ENCODE assay signal across 27 cellular contexts in genomic region chr15:32852771-32853170, GRCh38.
DNase-seq lines count a peak whose midpoint lies in the region; TF ChIP-seq lines count a peak whose summit lies in the region.
"Had no signal": no experiment of that assay in that cellular context is flagged by ENCODE, and none has a peak within 500 bp of the region (broad histone marks: within the 10 kb centered on the region; RNA-seq: fewer than 3 reads in every experiment).

No MANE protein-coding gene starts in this region.

- H3K27me3 ChIP-seq in GM23248 (replicated peaks; ENCODE audit: insufficient read depth) (no peaks in the 10 kb centered on the region), SJSA1 (replicated peaks) (no peaks in the 10 kb centered on the region), fibroblast of lung (ENCODE audit: control insufficient read depth, insufficient read depth, low read length) (no peaks in the 10 kb centered on the region)
- H3K27me3 ChIP-seq: esophagus squamous epithelium, pancreas had no signal

- in situ Hi-C loops in GM23248 (cut with MboI): no loop called here

- TF ChIP-seq CTCF in fibroblast of lung (conservative IDR thresholded peaks at IDR 0.05 in 1 of 2, IDR thresholded peaks at IDR 0.05 in 1 of 2; ENCODE audit: low read depth in 1 of 2, low read length in 2 of 2) (no peak), osteocyte (IDR thresholded peaks at IDR 0.05) (no peak)

- no peaks in the 10 kb centered on the region for H3K9me2 ChIP-seq in GM23248 (ENCODE audit: insufficient read depth)

- no peaks in the 10 kb centered on the region for H4K20me1 ChIP-seq in GM23248 (ENCODE audit: insufficient read depth)
- no peaks in the 10 kb centered on the region for H4K20me1 ChIP-seq in fibroblast of lung (ENCODE audit: control insufficient read depth, extremely low read depth, insufficient read depth, low read length)

- H3F3A ChIP-seq in GM23248 (ENCODE audit: insufficient read depth): peaks cover 59% of the 10 kb centered on the region

- 48% methylated on average over 3 of the region's 3 CpGs for WGBS in GM23248 (ENCODE audit: low coverage in 1 of 2, low lambda C conversion rate in 2 of 2, missing lambda C conversion rate in 2 of 2), 2 experiments

- H3K4me1 Mint-ChIP-seq in osteocyte (ENCODE audit: unreplicated experiment): peaks cover 65% of the 10 kb centered on the region
- H3K4me1 Mint-ChIP-seq: activated naive CD4-positive, alpha-beta T cell treated with anti-CD3 and anti-CD28 coated beads, Interleukin-2, amount 10 ng/mL, durations not matched to agents 7 days and 5 days; CD4-positive, alpha-beta memory T cell; naive thymus-derived CD8-positive, alpha-beta T cell had no signal

- H3K4me2 ChIP-seq in GM23248 (ENCODE audit: unreplicated experiment) (no peak overlapping the region), fibroblast of lung (ENCODE audit: extremely low read depth, insufficient read depth, low read length) (no peak overlapping the region)

- H3K79me2 ChIP-seq in GM23248 (ENCODE audit: insufficient read depth): no peaks in the 10 kb centered on the region
- H3K79me2 ChIP-seq in fibroblast of lung (ENCODE audit: control insufficient read depth, insufficient read depth, low read length): peaks cover 2% of the 10 kb centered on the region

- H3K4me3 ChIP-seq in GM23248: no peak overlapping the region
- no peak overlapping the region for H3K4me3 ChIP-seq in SJSA1
- no peak overlapping the region for H3K4me3 ChIP-seq in fibroblast of lung (replicated peaks in 1 of 4; ENCODE audit: control extremely low read depth in 1 of 4, insufficient read depth in 1 of 4, low read depth in 3 of 4, low read length in 4 of 4)
- H3K4me3 ChIP-seq: esophagus squamous epithelium, pancreas had no signal

- no peak for DNase-seq in GM23248
- DNase-seq in SJSA1 (ENCODE audit: low read depth in 1 of 2, low spot score in 2 of 2): peak in 1 of 2 experiments; percentile 19
- no peak for DNase-seq in fibroblast of lung (ENCODE audit: low read depth in 2 of 2)
- no peak for DNase-seq in osteocyte (ENCODE audit: extremely low spot score, unreplicated experiment)
- DNase-seq in DMS 273 (lab: John Stamatoyannopoulos, UW; ENCODE audit: unreplicated experiment): no peak
- DNase-seq in dermis blood vessel endothelial cell: no peak
- no peak for DNase-seq in NOMO-1 treated with DMSO at 0.1 percent for 48 hours (lab: John Stamatoyannopoulos, UW; ENCODE audit: unreplicated experiment)
- DNase-seq: activated CD4-positive, alpha-beta T cell treated with anti-CD3 and anti-CD28 coated beads for 4 hours; activated naive CD4-positive, alpha-beta T cell treated with anti-CD3 and anti-CD28 coated beads, Interleukin-2, amount 10 ng/mL, durations not matched to agents 7 days and 5 days; activated T-cell treated with anti-CD3 and anti-CD28 coated beads, Interleukin-2, amount 50 U/mL, for 48 hours; caudate nucleus; CD4-positive, alpha-beta memory T cell; DMS53; esophagus squamous epithelium; glutamatergic neuron; left colon; mesenchymal stem cell; naive thymus-derived CD8-positive, alpha-beta T cell; NCI-H1048; NCI-H2029 treated with DMSO at 0.1 percent for 48 hours; NCI-H345; NCI-H774; pancreas; right cardiac atrium; SHP77; stimulated activated CD4-positive, alpha-beta T cell treated with anti-CD3 and anti-CD28 coated beads, Interleukin-15, amount 100 ng/mL, for 24 hours; T-helper 1 cell had no signal

- no peak overlapping the region for H2AFZ ChIP-seq in GM23248
- no peak overlapping the region for H2AFZ ChIP-seq in fibroblast of lung (ENCODE audit: low read length)

- no peaks in the 10 kb centered on the region for H3K36me3 Mint-ChIP-seq in osteocyte (ENCODE audit: unreplicated experiment)
- H3K36me3 Mint-ChIP-seq: activated naive CD4-positive, alpha-beta T cell treated with anti-CD3 and anti-CD28 coated beads, Interleukin-2, amount 10 ng/mL, durations not matched to agents 7 days and 5 days; CD4-positive, alpha-beta memory T cell had no signal

- H3K36me3 ChIP-seq in GM23248 (ENCODE audit: low read depth) (no peaks in the 10 kb centered on the region), SJSA1 (no peaks in the 10 kb centered on the region), fibroblast of lung (ENCODE audit: control insufficient read depth, insufficient read depth, low read length) (peaks cover 1% of the 10 kb centered on the region)
- H3K36me3 ChIP-seq: esophagus squamous epithelium, pancreas had no signal

- H3K27me3 Mint-ChIP-seq in osteocyte (ENCODE audit: unreplicated experiment): no peaks in the 10 kb centered on the region
- H3K27me3 Mint-ChIP-seq: activated naive CD4-positive, alpha-beta T cell treated with anti-CD3 and anti-CD28 coated beads, Interleukin-2, amount 10 ng/mL, durations not matched to agents 7 days and 5 days had no signal

- H3K4me3 Mint-ChIP-seq in osteocyte (ENCODE audit: unreplicated experiment): no peak overlapping the region
- H3K4me3 Mint-ChIP-seq: activated naive CD4-positive, alpha-beta T cell treated with anti-CD3 and anti-CD28 coated beads, Interleukin-2, amount 10 ng/mL, durations not matched to agents 7 days and 5 days; CD4-positive, alpha-beta memory T cell; naive thymus-derived CD8-positive, alpha-beta T cell had no signal

- no peaks in the 10 kb centered on the region for H3K9me3 ChIP-seq in GM23248 (ENCODE audit: low read depth)
- no peaks in the 10 kb centered on the region for H3K9me3 ChIP-seq in SJSA1 (replicated peaks)
- H3K9me3 ChIP-seq in fibroblast of lung (ENCODE audit: control insufficient read depth, insufficient read depth, low read depth, low read length): no peaks in the 10 kb centered on the region
- H3K9me3 ChIP-seq: esophagus squamous epithelium, pancreas had no signal

- H3K4me1 ChIP-seq in GM23248 (ENCODE audit: insufficient read depth) (peaks cover 63% of the 10 kb centered on the region), SJSA1 (replicated peaks) (peaks cover 67% of the 10 kb centered on the region), fibroblast of lung (ENCODE audit: control insufficient read depth, extremely low read depth, insufficient read depth, low read length) (peaks cover 36% of the 10 kb centered on the region)
- H3K4me1 ChIP-seq: pancreas had no signal

- H3K9ac ChIP-seq in GM23248 (peak overlapping the region; percentile 19; the same call in 1 of the 2 replicates), fibroblast of lung (ENCODE audit: insufficient read depth, low read length) (no peak overlapping the region)

- peaks cover 5% of the 10 kb centered on the region for H3K9me3 Mint-ChIP-seq in osteocyte (ENCODE audit: unreplicated experiment)
- H3K9me3 Mint-ChIP-seq: activated naive CD4-positive, alpha-beta T cell treated with anti-CD3 and anti-CD28 coated beads, Interleukin-2, amount 10 ng/mL, durations not matched to agents 7 days and 5 days; CD4-positive, alpha-beta memory T cell; naive thymus-derived CD8-positive, alpha-beta T cell had no signal

- H3K27ac ChIP-seq in GM23248 (peak overlapping the region; percentile 91), SJSA1 (peak overlapping the region; percentile 85), fibroblast of lung (ENCODE audit: insufficient read depth, low read length) (peak overlapping the region; percentile 94)
- H3K27ac ChIP-seq: esophagus squamous epithelium, pancreas had no signal

- H3K27ac Mint-ChIP-seq in osteocyte (ENCODE audit: unreplicated experiment): peak overlapping the region; percentile 28
- H3K27ac Mint-ChIP-seq: activated naive CD4-positive, alpha-beta T cell treated with anti-CD3 and anti-CD28 coated beads, Interleukin-2, amount 10 ng/mL, durations not matched to agents 7 days and 5 days; CD4-positive, alpha-beta memory T cell; naive thymus-derived CD8-positive, alpha-beta T cell had no signal
